ENCODE assay signal across 8 cellular contexts in the genomic region with DNA sequence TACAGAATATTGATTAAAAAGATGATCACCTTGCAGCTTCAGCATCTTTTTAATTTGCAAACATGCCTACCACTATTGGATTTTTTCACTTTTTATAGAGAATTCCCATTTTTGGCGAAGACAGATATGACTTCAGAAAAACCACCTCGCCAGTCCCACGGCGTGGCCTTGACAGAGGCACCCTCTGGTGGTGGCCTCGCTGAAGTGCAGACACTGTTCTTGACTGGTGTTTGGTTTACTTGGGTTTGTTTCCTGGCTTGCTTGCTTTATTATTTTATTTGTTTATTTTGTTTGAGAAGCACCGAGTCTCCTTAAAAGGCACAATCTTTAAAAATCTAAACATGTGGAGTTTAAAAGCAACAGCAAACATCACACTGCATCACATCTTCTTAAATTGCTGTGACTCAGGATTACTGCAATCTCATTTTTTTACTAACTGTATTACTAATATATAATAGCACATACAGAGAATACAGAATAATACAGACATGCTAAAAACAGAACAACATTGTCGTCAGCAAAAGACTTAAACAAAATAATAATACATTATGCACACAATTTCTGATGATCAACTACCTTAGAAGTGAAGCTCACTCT. TPM values are rescaled to one million over a fixed set of nuclear protein-coding genes. Genes with fewer than 3 reads are reported as not detected.
A peak's percentile ranks its signal among the peaks of the same experiment; 100 is the strongest.
DNase-seq lines count a peak whose midpoint lies in the region; ATAC-seq and TF ChIP-seq lines count a peak whose summit lies in the region.

No MANE protein-coding gene starts in this region.

- DNase-seq in A172 (ENCODE audit: low spot score) (peak; percentile 18), NCI-H1092 treated with DMSO at 0.1 percent for 48 hours (lab: John Stamatoyannopoulos, UW) (peak; percentile 15), dedifferentiated amniotic fluid mesenchymal stem cell (ENCODE audit: extremely low spot score) (peak; percentile 55), lung (ENCODE audit: low spot score) (peak; percentile 51)
- DNase-seq in activated CD4-positive, alpha-beta T cell treated with anti-CD3 and anti-CD28 coated beads for 36 hours, result peak; percentile 69
- peak; percentile 10 to 22 for DNase-seq in stimulated activated CD8-positive, alpha-beta memory T cell treated with anti-CD3 and anti-CD28 coated beads, Interleukin-15, amount 100 ng/mL, for 48 hours (ENCODE audit: low read depth in 2 of 2)

- H3K27ac ChIP-seq in lung (ENCODE audit: low read depth in 1 of 2, low read length in 1 of 2), result no peak overlapping the region

- no peak overlapping the region for H3K4me3 ChIP-seq in lung

- no peaks in the 10 kb centered on the region for H3K27me3 Mint-ChIP-seq in activated CD4-positive, alpha-beta T cell treated with anti-CD3 and anti-CD28 coated beads for 36 hours

- no peaks in the 10 kb centered on the region for H3K36me3 Mint-ChIP-seq in activated CD4-positive, alpha-beta T cell treated with anti-CD3 and anti-CD28 coated beads for 36 hours (ENCODE audit: low read depth)

- intact Hi-C loops in activated CD4-positive, alpha-beta T cell treated with anti-CD3 and anti-CD28 coated beads for 36 hours (cut with DNase I, micrococcal nuclease), result loop anchor here (1.0 to 10.0 kb wide), 3 partner anchors 610 to 818 kb away; no protein-coding TSS in a partner anchor

- no peaks in the 10 kb centered on the region for H3K4me1 ChIP-seq in lung (ENCODE audit: control insufficient read depth in 2 of 2, insufficient read depth in 2 of 2, low read length in 2 of 2)

- no peaks in the 10 kb centered on the region for H3K4me1 Mint-ChIP-seq in activated CD4-positive, alpha-beta T cell treated with anti-CD3 and anti-CD28 coated beads for 36 hours

- CTCF ChIA-PET in activated CD4-positive, alpha-beta T cell treated with anti-CD3 and anti-CD28 coated beads for 36 hours (lab: Charles Lee), result no interaction called here

- H3K36me3 ChIP-seq in lung (ENCODE audit: control insufficient read depth in 2 of 2, insufficient read depth in 2 of 2, low read length in 2 of 2), result no peaks in the 10 kb centered on the region

- WGBS in lung, 2 donors, result 4 to 6% methylated on average over 7 of the region's 7 CpGs

- ATAC-seq in HG02623 (IDR thresholded peaks at IDR 0.05; ENCODE audit: unreplicated experiment) (peak; percentile 97), lung (ENCODE audit: insufficient read depth, low FRiP score) (peak; percentile 88)
- peak; percentile 64 for ATAC-seq in activated CD4-positive, alpha-beta T cell treated with anti-CD3 and anti-CD28 coated beads for 36 hours

- H3K9me3 Mint-ChIP-seq in activated CD4-positive, alpha-beta T cell treated with anti-CD3 and anti-CD28 coated beads for 36 hours (ENCODE audit: low read depth), result no peaks in the 10 kb centered on the region

- no peaks in the 10 kb centered on the region for H3K27me3 ChIP-seq in lung (ENCODE audit: control insufficient read depth, insufficient read depth)

- peak; percentile 92 for TF ChIP-seq CTCF in GM12874 (IDR thresholded peaks at IDR 0.05; ENCODE audit: insufficient read depth, low read depth, low read length)
- peak; percentile 52 for TF ChIP-seq CTCF in lung (IDR thresholded peaks at IDR 0.05; ENCODE audit: control extremely low read depth, extremely low read depth)

- no peaks in the 10 kb centered on the region for H3K9me3 ChIP-seq in lung (ENCODE audit: control insufficient read depth in 2 of 2, insufficient read depth in 1 of 2, low read length in 1 of 2)

- no peak overlapping the region for H3K4me3 Mint-ChIP-seq in activated CD4-positive, alpha-beta T cell treated with anti-CD3 and anti-CD28 coated beads for 36 hours

- POLR2A ChIA-PET in activated CD4-positive, alpha-beta T cell treated with anti-CD3 and anti-CD28 coated beads for 36 hours (lab: Charles Lee), result no interaction called here

- no peak overlapping the region for H3K27ac Mint-ChIP-seq in activated CD4-positive, alpha-beta T cell treated with anti-CD3 and anti-CD28 coated beads for 36 hours

RNA-seq across cellular contexts. Expression of a gene that starts 13.1 kb away (rescaled TPM):
- 17.4 and 29.6 TPM in 2 replicates for total RNA-seq in A172 (2014; rRNA removed; shearing (Covaris generic))
- not detected for total RNA-seq in activated CD4-positive, alpha-beta T cell treated with anti-CD3 and anti-CD28 coated beads for 36 hours
- under 1 TPM in 1 of 2 donors, not detected in 1; 0.51 TPM for total RNA-seq in lung
- not detected for polyA plus RNA-seq in lung

RNA-seq across cellular contexts. Expression of a gene that starts 33.3 kb away (rescaled TPM):
- not detected in 2 replicates for total RNA-seq in A172 (2014; rRNA removed; shearing (Covaris generic))
- total RNA-seq in activated CD4-positive, alpha-beta T cell treated with anti-CD3 and anti-CD28 coated beads for 36 hours, result not detected
- not detected for total RNA-seq in lung
- not detected for polyA plus RNA-seq in lung

Comparison
In these comparisons a context has a peak if more than half of its experiments do, and no peak if none do; other contexts are left out.
1. DNase-seq: peak in every context shown above with its lines; median percentile 69 in activated CD4-positive, alpha-beta T cell treated with anti-CD3 and anti-CD28 coated beads for 36 hours; 55 in dedifferentiated amniotic fluid mesenchymal stem cell; 51 in lung; 18 in A172; 16 in stimulated activated CD8-positive, alpha-beta memory T cell treated with anti-CD3 and anti-CD28 coated beads, Interleukin-15, amount 100 ng/mL, for 48 hours; 15 in NCI-H1092 treated with DMSO at 0.1 percent for 48 hours.
2. RNA of a gene that starts 13.1 kb away (total RNA-seq): 17.4 to 29.6 TPM in A172; 0.51 TPM in lung and not detected in activated CD4-positive, alpha-beta T cell treated with anti-CD3 and anti-CD28 coated beads for 36 hours; every median in the first group is over 10 times any median in the second.
3. Peak in every context shown above with its lines, with median percentiles within 50 percentile points of each other: ATAC-seq.